Comparison of ENCODE assay signal across 1 cellular context in genomic region chr1:119738100-119738720, GRCh38.
TF ChIP-seq lines count a peak whose summit lies in the region.

No MANE protein-coding gene starts in this region.

TF ChIP-seq in H1, 55 proteins besides CTCF, POLR2A, EP300 and RAD21:
- TF ChIP-seq BRCA1 (IDR thresholded peaks at IDR 0.05; ENCODE audit: low read depth, low read length): no peak
- TF ChIP-seq TBP (IDR thresholded peaks at IDR 0.05; ENCODE audit: low read depth, low read length): no peak
- TF ChIP-seq POLR2AphosphoS5 (IDR thresholded peaks at IDR 0.05; ENCODE audit: low read depth, low read length): peak; percentile 55; the same call in 1 of the 2 replicates
- TF ChIP-seq EZH2 (IDR thresholded peaks at IDR 0.05; ENCODE audit: low read depth, low read length, severe bottlenecking): no peak
TF ChIP-seq in H1: peak in this region for 1.
